In genomic region chr16:27551046-27551445, GRCh38 we compare ENCODE assay signal across 9 cellular contexts. TPM values are rescaled to one million over a fixed set of nuclear protein-coding genes. Genes with fewer than 3 reads are reported as not detected.
DNase-seq lines count a peak whose midpoint lies in the region; ATAC-seq and TF ChIP-seq lines count a peak whose summit lies in the region.
"Had no signal": no experiment of that assay in that cellular context is flagged by ENCODE, and none has a peak within 500 bp of the region (broad histone marks: within the 10 kb centered on the region; RNA-seq: fewer than 3 reads in every experiment).

No MANE protein-coding gene starts in this region.

- no peak for ATAC-seq in activated T-cell treated with anti-CD3 and anti-CD28 coated beads, Interleukin-2, amount 50 U/mL, for 72 hours (replicated peaks in 1 of 2)
- ATAC-seq in Panc1 (no peak), HG02759 (IDR thresholded peaks at IDR 0.05; ENCODE audit: unreplicated experiment) (no peak), GM18498 (IDR thresholded peaks at IDR 0.05; ENCODE audit: unreplicated experiment) (no peak)

- POLR2A ChIA-PET in Panc1 (lab: Charles Lee) = interaction anchor here (0.6 to 0.7 kb wide), 2 partner anchors 438 to 659 kb away, joined by 3 to 16 read pairs; no protein-coding TSS in a partner anchor

- peak overlapping the region; percentile 78 for H3K4me2 ChIP-seq in smooth muscle cell

- H3K79me2 ChIP-seq in smooth muscle cell (ENCODE audit: low read depth) = peaks cover 50% of the 10 kb centered on the region

- H3K36me3 Mint-ChIP-seq in activated T-cell treated with anti-CD3 and anti-CD28 coated beads, Interleukin-2, amount 50 U/mL, for 72 hours (ENCODE audit: insufficient read depth in 2 of 2) = peaks cover 0 to 7% of the 10 kb centered on the region in 2 donors

- no peak overlapping the region for H3K9ac ChIP-seq in smooth muscle cell (ENCODE audit: low read depth)

- peaks cover 8% of the 10 kb centered on the region for H3F3A ChIP-seq in smooth muscle cell (ENCODE audit: low read depth)

- H3K27ac ChIP-seq in Panc1 (ENCODE audit: low read length) (peak overlapping the region; percentile 87), smooth muscle cell (ENCODE audit: low read depth) (peak overlapping the region; percentile 6), caudate nucleus (ENCODE audit: low read depth, low read length) (no peak overlapping the region)

- TF ChIP-seq CTCF in Panc1 (IDR thresholded peaks at IDR 0.05) (no peak), fibroblast of pulmonary artery (IDR thresholded peaks at IDR 0.05; ENCODE audit: low read length, missing control alignments) (no peak), smooth muscle cell (IDR thresholded peaks at IDR 0.05; ENCODE audit: borderline replicate concordance, insufficient read depth, poor library complexity, severe bottlenecking) (no peak)

- H3K27me3 ChIP-seq in Panc1 (ENCODE audit: control insufficient read depth, insufficient read depth, low read length) (no peaks in the 10 kb centered on the region), smooth muscle cell (ENCODE audit: low read depth) (no peaks in the 10 kb centered on the region)

- BruUV-seq in Panc1 (replicated peaks; lab: Mats Ljungman, UMichigan) = no TSS peak

- in situ Hi-C loops in Panc1 (cut with HindIII; ENCODE audit: low pct_unique_long_range_greater_than_20kb, low sequenced_read_pairs) = no loop called here

- H3K4me3 ChIP-seq in Panc1 (ENCODE audit: low read depth in 2 of 2, low read length in 2 of 2) = peak overlapping the region; percentile 90 to 100
- peak overlapping the region; percentile 100 for H3K4me3 ChIP-seq in fibroblast of pulmonary artery (replicated peaks; ENCODE audit: low read depth, low read length)
- peak overlapping the region; percentile 63 for H3K4me3 ChIP-seq in smooth muscle cell

- H3K4me3 Mint-ChIP-seq in activated T-cell treated with anti-CD3 and anti-CD28 coated beads, Interleukin-2, amount 50 U/mL, for 72 hours = peak overlapping the region; percentile 96 to 99

- H3K27ac Mint-ChIP-seq in activated T-cell treated with anti-CD3 and anti-CD28 coated beads, Interleukin-2, amount 50 U/mL, for 72 hours = no peak overlapping the region

- H3K4me1 ChIP-seq in Panc1 (ENCODE audit: control insufficient read depth, insufficient read depth, low read length) = peaks cover 17% of the 10 kb centered on the region
- peaks cover 15% of the 10 kb centered on the region for H3K4me1 ChIP-seq in smooth muscle cell (ENCODE audit: low read depth)

- 77% methylated on average over 1 of the region's 1 CpG for WGBS in smooth muscle cell (ENCODE audit: low lambda C conversion rate)

- H4K20me1 ChIP-seq in smooth muscle cell (ENCODE audit: low read depth) = peaks cover 32% of the 10 kb centered on the region

- intact Hi-C loops in Panc1 (cut with micrococcal nuclease; ENCODE audit: unreplicated experiment) = no loop called here

- H3K9me3 ChIP-seq in Panc1 (ENCODE audit: control insufficient read depth, insufficient read depth, low read depth, low read length) (no peaks in the 10 kb centered on the region), smooth muscle cell (replicated peaks; ENCODE audit: low read depth) (no peaks in the 10 kb centered on the region)

- H3K4me1 Mint-ChIP-seq in activated T-cell treated with anti-CD3 and anti-CD28 coated beads, Interleukin-2, amount 50 U/mL, for 72 hours (ENCODE audit: low read depth) = peaks cover 43% of the 10 kb centered on the region

- H3K9me3 Mint-ChIP-seq in activated T-cell treated with anti-CD3 and anti-CD28 coated beads, Interleukin-2, amount 50 U/mL, for 72 hours = no peaks in the 10 kb centered on the region

- H3K27me3 Mint-ChIP-seq in activated T-cell treated with anti-CD3 and anti-CD28 coated beads, Interleukin-2, amount 50 U/mL, for 72 hours (ENCODE audit: low read depth) = no peaks in the 10 kb centered on the region

- CTCF ChIA-PET in Panc1 (lab: Charles Lee) = no interaction called here

- H2AFZ ChIP-seq in smooth muscle cell (ENCODE audit: low read depth) = no peak overlapping the region

- H3K36me3 ChIP-seq in Panc1 (ENCODE audit: control insufficient read depth, insufficient read depth, low read length) (no peaks in the 10 kb centered on the region), smooth muscle cell (ENCODE audit: low read depth) (no peaks in the 10 kb centered on the region)

- DNase-seq in activated T-cell treated with anti-CD3 and anti-CD28 coated beads, Interleukin-2, amount 50 U/mL, for 72 hours = no peak
- DNase-seq in activated T-cell treated with anti-CD3 and anti-CD28 coated beads, Interleukin-2, amount 50 U/mL, for 1 hour = no peak
- no peak for DNase-seq in Panc1 (ENCODE audit: low read depth, low spot score)
- DNase-seq in fibroblast of pulmonary artery (ENCODE audit: low read depth) = no peak
- no peak for DNase-seq in smooth muscle cell (lab: John Stamatoyannopoulos, UW; ENCODE audit: unreplicated experiment)
- no peak for DNase-seq in caudate nucleus (lab: John Stamatoyannopoulos, UW)
- DNase-seq: activated CD4-positive, CD25-positive, alpha-beta regulatory T cell had no signal

RNA-seq across cellular contexts. Expression of gene KATNIP, which starts 1.1 kb away (rescaled TPM):
- total RNA-seq in activated T-cell treated with anti-CD3 and anti-CD28 coated beads, Interleukin-2, amount 50 U/mL, for 72 hours = 10 to 100 TPM; 14.8 to 15.1 TPM
- total RNA-seq in Panc1 (2021; ENCODE audit: unreplicated experiment) (36.7 TPM), smooth muscle cell (8.6 and 12.4 TPM in 2 replicates)
- polyA plus RNA-seq in Panc1 (2012; ENCODE audit: insufficient read length) = 28.7 TPM
- 5.2 and 9.8 TPM in 2 replicates for polyA plus RNA-seq in smooth muscle cell

RNA-seq across cellular contexts. Expression of gene GTF3C1, which starts 1.3 kb away (rescaled TPM):
- 10 to 100 TPM; 49.6 to 61.1 TPM for total RNA-seq in activated T-cell treated with anti-CD3 and anti-CD28 coated beads, Interleukin-2, amount 50 U/mL, for 72 hours
- total RNA-seq in Panc1 (2021; ENCODE audit: unreplicated experiment) (121 TPM), smooth muscle cell (61.9 and 78.5 TPM in 2 replicates)
- polyA plus RNA-seq in Panc1 (2012; ENCODE audit: insufficient read length) = 103 TPM
- polyA plus RNA-seq in smooth muscle cell = 47.1 and 47.6 TPM in 2 replicates
